ENCODE assay signal across 9 cellular contexts in the genomic region with DNA sequence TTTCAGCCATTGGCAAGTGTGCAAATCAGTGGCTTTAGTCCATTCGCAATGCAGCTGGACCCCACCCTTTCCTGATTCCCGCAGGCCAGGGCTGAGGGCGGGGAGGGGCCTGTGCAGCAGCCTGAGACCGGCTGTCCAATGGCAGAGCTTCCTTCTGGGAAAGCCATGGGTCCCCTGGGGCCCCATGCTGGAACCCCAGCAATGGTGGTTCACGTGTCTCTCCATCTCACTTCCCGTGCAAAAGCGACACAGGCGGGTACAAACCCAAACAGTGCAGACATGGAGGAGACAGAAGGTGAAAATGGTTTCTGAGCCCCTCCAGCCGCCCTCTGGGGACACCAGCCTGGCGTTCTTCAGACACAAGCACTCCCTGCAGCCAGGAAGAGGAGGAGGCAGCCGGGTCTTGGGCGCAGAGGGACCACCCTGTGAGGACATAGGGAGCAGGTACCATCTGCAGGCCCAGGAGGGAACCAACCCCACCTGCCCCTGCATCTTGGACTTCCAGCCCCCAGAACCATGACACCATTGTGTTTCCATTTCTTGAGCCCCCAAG. TPM values are rescaled to one million over a fixed set of nuclear protein-coding genes. Genes with fewer than 3 reads are reported as not detected.
DNase-seq lines count a peak whose midpoint lies in the region; ATAC-seq and TF ChIP-seq lines count a peak whose summit lies in the region.
"Not testable (repeated sequence)": the region's sequence is repeated elsewhere in the genome, so short reads cannot be mapped to it uniquely, and the experiment has no call there.
"Had no signal": no experiment of that assay in that cellular context is flagged by ENCODE, and none has a peak within 500 bp of the region (broad histone marks: within the 10 kb centered on the region; RNA-seq: fewer than 3 reads in every experiment).

No MANE protein-coding gene starts in this region.

- H3K4me2 ChIP-seq in OCI-LY3 (ENCODE audit: low read length): peak overlapping the region; percentile 89

- not testable (repeated sequence) for H3K36me3 Mint-ChIP-seq in CD4-positive, alpha-beta memory T cell; activated CD8-positive, alpha-beta T cell treated with anti-CD3 and anti-CD28 coated beads for 36 hours (ENCODE audit: low read depth); naive thymus-derived CD4-positive, alpha-beta T cell
- H3K36me3 Mint-ChIP-seq in central memory CD8-positive, alpha-beta T cell (ENCODE audit: insufficient read depth): peaks cover 26% of the 10 kb centered on the region
- peaks cover 33% of the 10 kb centered on the region for H3K36me3 Mint-ChIP-seq in stimulated activated effector memory CD8-positive, alpha-beta T cell treated with anti-CD3 and anti-CD28 coated beads, Interleukin-12 subunit alpha, Interleukin-12 subunit beta, amount 100 ng/mL, for 72 hours

- peak in 1 of 5 donors; percentile 31 for DNase-seq in CD4-positive, alpha-beta memory T cell
- not testable (repeated sequence) for DNase-seq in activated CD8-positive, alpha-beta T cell treated with anti-CD3 and anti-CD28 coated beads for 36 hours; central memory CD8-positive, alpha-beta T cell (ENCODE audit: low spot score in 2 of 2); right atrium auricular region (ENCODE audit: low spot score); naive thymus-derived CD4-positive, alpha-beta T cell; stimulated activated effector memory CD8-positive, alpha-beta T cell treated with anti-CD3 and anti-CD28 coated beads, Interleukin-12 subunit alpha, Interleukin-12 subunit beta, amount 100 ng/mL, for 72 hours (ENCODE audit: low spot score in 2 of 2)

- peaks cover 41% of the 10 kb centered on the region for H3K4me1 ChIP-seq in CD4-positive, alpha-beta memory T cell (ENCODE audit: insufficient read depth, low read length)
- H3K4me1 ChIP-seq in OCI-LY3 (ENCODE audit: low read length): peaks cover 56% of the 10 kb centered on the region
- peaks cover 0 to 51% of the 10 kb centered on the region in 2 donors for H3K4me1 ChIP-seq in right atrium auricular region
- H3K4me1 ChIP-seq in naive thymus-derived CD4-positive, alpha-beta T cell (ENCODE audit: control insufficient read depth in 2 of 2, insufficient read depth in 2 of 2, low read length in 2 of 2): peaks cover 26 to 30% of the 10 kb centered on the region in 2 donors

- H3K4me1 Mint-ChIP-seq in CD4-positive, alpha-beta memory T cell: peaks cover 8 to 53% (median 31%) of the 10 kb centered on the region in 4 donors
- peaks cover 35% of the 10 kb centered on the region for H3K4me1 Mint-ChIP-seq in activated CD8-positive, alpha-beta T cell treated with anti-CD3 and anti-CD28 coated beads for 36 hours (ENCODE audit: low read depth)
- peaks cover 21% of the 10 kb centered on the region for H3K4me1 Mint-ChIP-seq in central memory CD8-positive, alpha-beta T cell
- H3K4me1 Mint-ChIP-seq in naive thymus-derived CD4-positive, alpha-beta T cell: peaks cover 0 to 31% (median 26%) of the 10 kb centered on the region in 7 donors
- H3K4me1 Mint-ChIP-seq in stimulated activated effector memory CD8-positive, alpha-beta T cell treated with anti-CD3 and anti-CD28 coated beads, Interleukin-12 subunit alpha, Interleukin-12 subunit beta, amount 100 ng/mL, for 72 hours: peaks cover 37% of the 10 kb centered on the region

- not testable (repeated sequence) for H3K4me3 Mint-ChIP-seq in CD4-positive, alpha-beta memory T cell; activated CD8-positive, alpha-beta T cell treated with anti-CD3 and anti-CD28 coated beads for 36 hours; central memory CD8-positive, alpha-beta T cell
- peak overlapping the region in 1 of 10 donors; percentile 36 for H3K4me3 Mint-ChIP-seq in naive thymus-derived CD4-positive, alpha-beta T cell
- peak overlapping the region; percentile 88 for H3K4me3 Mint-ChIP-seq in stimulated activated effector memory CD8-positive, alpha-beta T cell treated with anti-CD3 and anti-CD28 coated beads, Interleukin-12 subunit alpha, Interleukin-12 subunit beta, amount 100 ng/mL, for 72 hours

- not testable (repeated sequence) for H3K9me3 ChIP-seq in CD4-positive, alpha-beta memory T cell (ENCODE audit: control insufficient read depth in 1 of 2, low read length in 2 of 2); OCI-LY3 (ENCODE audit: insufficient read depth, low read length); right atrium auricular region; naive thymus-derived CD4-positive, alpha-beta T cell (ENCODE audit: control insufficient read depth in 2 of 3, low read length in 3 of 3)

- not testable (repeated sequence) for H3K9me3 Mint-ChIP-seq in CD4-positive, alpha-beta memory T cell; activated CD8-positive, alpha-beta T cell treated with anti-CD3 and anti-CD28 coated beads for 36 hours; central memory CD8-positive, alpha-beta T cell; naive thymus-derived CD4-positive, alpha-beta T cell; stimulated activated effector memory CD8-positive, alpha-beta T cell treated with anti-CD3 and anti-CD28 coated beads, Interleukin-12 subunit alpha, Interleukin-12 subunit beta, amount 100 ng/mL, for 72 hours

- H3K27ac Mint-ChIP-seq in CD4-positive, alpha-beta memory T cell: peak overlapping the region in 6 of 7 donors; percentile 25 to 99 (median 86)
- peak overlapping the region; percentile 98 for H3K27ac Mint-ChIP-seq in activated CD8-positive, alpha-beta T cell treated with anti-CD3 and anti-CD28 coated beads for 36 hours
- peak overlapping the region; percentile 94 for H3K27ac Mint-ChIP-seq in central memory CD8-positive, alpha-beta T cell (ENCODE audit: low read depth)
- H3K27ac Mint-ChIP-seq in naive thymus-derived CD4-positive, alpha-beta T cell: peak overlapping the region in 8 of 9 donors; percentile 71 to 97 (median 90)
- H3K27ac Mint-ChIP-seq in stimulated activated effector memory CD8-positive, alpha-beta T cell treated with anti-CD3 and anti-CD28 coated beads, Interleukin-12 subunit alpha, Interleukin-12 subunit beta, amount 100 ng/mL, for 72 hours: peak overlapping the region; percentile 89

- intact Hi-C loops in CD4-positive, alpha-beta memory T cell (cut with micrococcal nuclease); naive thymus-derived CD4-positive, alpha-beta T cell (cut with micrococcal nuclease): not testable (repeated sequence)
- intact Hi-C loops in activated CD8-positive, alpha-beta T cell treated with anti-CD3 and anti-CD28 coated beads for 36 hours (cut with micrococcal nuclease): loop anchor here (10.0 kb wide), 1 partner anchor 94 kb away; no protein-coding TSS in a partner anchor

- H3K27me3 ChIP-seq in CD4-positive, alpha-beta memory T cell (ENCODE audit: insufficient read depth, low read length); OCI-LY3 (ENCODE audit: low read depth, low read length); right atrium auricular region; naive thymus-derived CD4-positive, alpha-beta T cell (ENCODE audit: control insufficient read depth in 2 of 2, insufficient read depth in 2 of 2, low read length in 2 of 2): not testable (repeated sequence)

- H4K20me1 ChIP-seq in OCI-LY3 (ENCODE audit: insufficient read depth, low read length): not testable (repeated sequence)

- CTCF ChIA-PET in CD4-positive, alpha-beta memory T cell (lab: Charles Lee; ENCODE audit: partially characterized antibody): interaction anchor here (3.5 kb wide), 1 partner anchor 34 kb away, joined by 34 read pairs; no protein-coding TSS in a partner anchor
- CTCF ChIA-PET in activated CD8-positive, alpha-beta T cell treated with anti-CD3 and anti-CD28 coated beads for 36 hours (lab: Charles Lee); naive thymus-derived CD4-positive, alpha-beta T cell (lab: Charles Lee): not testable (repeated sequence)

- POLR2A ChIA-PET in CD4-positive, alpha-beta memory T cell (lab: Charles Lee; ENCODE audit: partially characterized antibody): interaction anchor here (5.0 to 10.5 kb wide), 2 partner anchors 21 to 34 kb away, joined by 189 to 367 read pairs; partner anchors contain the start of genes HES5, PANK4 and PRXL2B
- POLR2A ChIA-PET in activated CD8-positive, alpha-beta T cell treated with anti-CD3 and anti-CD28 coated beads for 36 hours (lab: Charles Lee): not testable (repeated sequence)
- POLR2A ChIA-PET in naive thymus-derived CD4-positive, alpha-beta T cell (lab: Charles Lee): interaction anchor here (7.3 to 11.7 kb wide), 2 partner anchors 21 to 35 kb away, joined by 98 to 294 read pairs; partner anchors contain the start of genes HES5, PANK4 and PRXL2B

- not testable (repeated sequence) for H3K27me3 Mint-ChIP-seq in CD4-positive, alpha-beta memory T cell; activated CD8-positive, alpha-beta T cell treated with anti-CD3 and anti-CD28 coated beads for 36 hours; central memory CD8-positive, alpha-beta T cell; naive thymus-derived CD4-positive, alpha-beta T cell

- H3K79me2 ChIP-seq in OCI-LY3 (ENCODE audit: low read length): not testable (repeated sequence)

- not testable (repeated sequence) for H3K4me3 ChIP-seq in CD4-positive, alpha-beta memory T cell (ENCODE audit: low read length in 2 of 2); naive thymus-derived CD4-positive, alpha-beta T cell (ENCODE audit: low read length)
- H3K4me3 ChIP-seq in OCI-LY3 (ENCODE audit: low read length): peak overlapping the region; percentile 40
- H3K4me3 ChIP-seq in right atrium auricular region: peak overlapping the region; percentile 30 to 35

- H3K27ac ChIP-seq in CD4-positive, alpha-beta memory T cell (ENCODE audit: low read depth, low read length); naive thymus-derived CD4-positive, alpha-beta T cell (ENCODE audit: low read depth, low read length): not testable (repeated sequence)
- H3K27ac ChIP-seq in OCI-LY3 (ENCODE audit: low read length): peak overlapping the region; percentile 99
- peak overlapping the region; percentile 48 to 51 for H3K27ac ChIP-seq in right atrium auricular region

- ATAC-seq in activated CD8-positive, alpha-beta T cell treated with anti-CD3 and anti-CD28 coated beads for 36 hours; central memory CD8-positive, alpha-beta T cell (replicated peaks; ENCODE audit: extremely low read depth, poor library complexity, severe bottlenecking); naive thymus-derived CD4-positive, alpha-beta T cell; stimulated activated effector memory CD8-positive, alpha-beta T cell treated with anti-CD3 and anti-CD28 coated beads, Interleukin-12 subunit alpha, Interleukin-12 subunit beta, amount 100 ng/mL, for 72 hours: not testable (repeated sequence)

- peak overlapping the region; percentile 33; the same call in 1 of the 2 replicates for H3K9ac ChIP-seq in OCI-LY3 (ENCODE audit: low read length)

- not testable (repeated sequence) for TF ChIP-seq CTCF in OCI-LY3 (IDR thresholded peaks at IDR 0.05; ENCODE audit: low read depth, low read length); activated CD8-positive, alpha-beta T cell treated with anti-CD3 and anti-CD28 coated beads for 36 hours (IDR thresholded peaks at IDR 0.05); right atrium auricular region (IDR thresholded peaks at IDR 0.05)

- not testable (repeated sequence) for H3K36me3 ChIP-seq in CD4-positive, alpha-beta memory T cell (ENCODE audit: insufficient read depth, low read length); OCI-LY3 (replicated peaks; ENCODE audit: low read depth, low read length); right atrium auricular region; naive thymus-derived CD4-positive, alpha-beta T cell (ENCODE audit: control insufficient read depth in 2 of 3, insufficient read depth in 3 of 3, low read length in 3 of 3)

- H2AFZ ChIP-seq in OCI-LY3 (ENCODE audit: low read depth, low read length): not testable (repeated sequence)

RNA-seq across cellular contexts. Expression of gene TNFRSF14, which starts 5.8 kb away (rescaled TPM):
- total RNA-seq in CD4-positive, alpha-beta memory T cell: 100 to 1,000 TPM; 170 to 173 TPM
- polyA plus RNA-seq in CD4-positive, alpha-beta memory T cell: 10 to 100 TPM; 59.6 to 66.1 TPM
- 100 to 1,000 TPM; 134 to 140 TPM for total RNA-seq in activated CD8-positive, alpha-beta T cell treated with anti-CD3 and anti-CD28 coated beads for 36 hours
- 10 to 100 TPM in 1 of 2 donors, 1 to 10 TPM in 1; 9.2 to 14.5 TPM for total RNA-seq in right atrium auricular region
- 100 to 1,000 TPM; 182 to 253 (median 204) TPM for total RNA-seq in naive thymus-derived CD4-positive, alpha-beta T cell
- 10 to 100 TPM; 52.5 to 65.1 TPM for polyA plus RNA-seq in naive thymus-derived CD4-positive, alpha-beta T cell

RNA-seq across cellular contexts. Expression of gene HES5, which starts 20.3 kb away (rescaled TPM):
- not detected for total RNA-seq in CD4-positive, alpha-beta memory T cell
- not detected for polyA plus RNA-seq in CD4-positive, alpha-beta memory T cell
- not detected for total RNA-seq in activated CD8-positive, alpha-beta T cell treated with anti-CD3 and anti-CD28 coated beads for 36 hours
- not detected for total RNA-seq in right atrium auricular region
- total RNA-seq in naive thymus-derived CD4-positive, alpha-beta T cell: not detected
- not detected for polyA plus RNA-seq in naive thymus-derived CD4-positive, alpha-beta T cell
- total RNA-seq: A673, K562 had no signal
- polyA plus RNA-seq: K562 had no signal

RNA-seq across cellular contexts. Expression of gene PANK4, which starts 24.0 kb away (rescaled TPM):
- total RNA-seq in CD4-positive, alpha-beta memory T cell: 10 to 100 TPM; 88.9 to 93.7 TPM
- 10 to 100 TPM; 10.6 to 24.4 TPM for polyA plus RNA-seq in CD4-positive, alpha-beta memory T cell
- total RNA-seq in activated CD8-positive, alpha-beta T cell treated with anti-CD3 and anti-CD28 coated beads for 36 hours: 10 to 100 TPM; 39.0 to 40.6 TPM
- 10 to 100 TPM; 27.0 to 41.5 TPM for total RNA-seq in right atrium auricular region
- total RNA-seq in naive thymus-derived CD4-positive, alpha-beta T cell: 10 to 100 TPM; 55.8 to 91.2 (median 72.6) TPM
- 10 to 100 TPM; 12.7 to 29.9 TPM for polyA plus RNA-seq in naive thymus-derived CD4-positive, alpha-beta T cell

RNA-seq across cellular contexts. Expression of gene PRXL2B, which starts 36.2 kb away (rescaled TPM):
- 10 to 100 TPM; 26.5 to 27.2 TPM for total RNA-seq in CD4-positive, alpha-beta memory T cell
- polyA plus RNA-seq in CD4-positive, alpha-beta memory T cell: 10 to 100 TPM; 21.4 to 23.5 TPM
- total RNA-seq in activated CD8-positive, alpha-beta T cell treated with anti-CD3 and anti-CD28 coated beads for 36 hours: 10 to 100 TPM; 39.1 to 43.6 TPM
- 1 to 10 TPM; 6.4 to 6.8 TPM for total RNA-seq in right atrium auricular region
- 10 to 100 TPM; 12.3 to 37.0 (median 26.7) TPM for total RNA-seq in naive thymus-derived CD4-positive, alpha-beta T cell
- polyA plus RNA-seq in naive thymus-derived CD4-positive, alpha-beta T cell: 10 to 100 TPM; 15.7 to 26.5 TPM

Comparison
In these comparisons a context has a peak if more than half of its experiments do, and no peak if none do; other contexts are left out.
1. RNA of gene TNFRSF14, which starts 5.8 kb away (total RNA-seq): 182 to 253 TPM in naive thymus-derived CD4-positive, alpha-beta T cell, 170 to 173 TPM in CD4-positive, alpha-beta memory T cell and 134 to 140 TPM in activated CD8-positive, alpha-beta T cell treated with anti-CD3 and anti-CD28 coated beads for 36 hours; 9.2 to 14.5 TPM in right atrium auricular region; every median in the first group is over 4 times any median in the second.
2. Peak in every context shown above with its lines, with median percentiles within 50 percentile points of each other: H3K27ac Mint-ChIP-seq.